ENCODE assay signal across 12 cellular contexts in genomic region chr9:137407590-137408300, GRCh38. TPM values are rescaled to one million over a fixed set of nuclear protein-coding genes. Genes with fewer than 3 reads are reported as not detected.
DNase-seq lines count a peak whose midpoint lies in the region; ATAC-seq and TF ChIP-seq lines count a peak whose summit lies in the region.
"Had no signal": no experiment of that assay in that cellular context is flagged by ENCODE, and none has a peak within 500 bp of the region (broad histone marks: within the 10 kb centered on the region; RNA-seq: fewer than 3 reads in every experiment).

No MANE protein-coding gene starts in this region.

- H3K4me2 ChIP-seq in skeletal muscle satellite cell (ENCODE audit: low read length), result peak overlapping the region; percentile 91
- H3K4me2 ChIP-seq: PC-9 had no signal

- ATAC-seq in GM21529 (IDR thresholded peaks at IDR 0.05; ENCODE audit: unreplicated experiment) (peak; percentile 35), HG03520 (IDR thresholded peaks at IDR 0.05; ENCODE audit: unreplicated experiment) (no peak), GM18867 (IDR thresholded peaks at IDR 0.05; ENCODE audit: unreplicated experiment) (no peak)

- peak; percentile 28 for DNase-seq in astrocyte of the cerebellum (ENCODE audit: low read depth)
- peak; percentile 67 for DNase-seq in left ventricle myocardium inferior
- DNase-seq in activated CD4-positive, CD25-positive, alpha-beta regulatory T cell (lab: John Stamatoyannopoulos, UW), result no peak
- DNase-seq in effector CD4-positive, alpha-beta T cell, result no peak
- DNase-seq: NCI-H1436 treated with DMSO at 0.1 percent for 48 hours had no signal

- in situ Hi-C loops in astrocyte of the cerebellum (cut with HindIII; ENCODE audit: low sequenced_read_pairs), result no loop called here

- intact Hi-C loops in left ventricle myocardium inferior (cut with micrococcal nuclease), result loop anchor here (5.0 kb wide), 1 partner anchor 110 kb away; no protein-coding TSS in a partner anchor

- H3K27ac ChIP-seq in left ventricle myocardium inferior (replicated peaks), result peak overlapping the region; percentile 72
- H3K27ac ChIP-seq: PC-9 had no signal

- no peak for TF ChIP-seq CTCF in astrocyte of the cerebellum (IDR thresholded peaks at IDR 0.05; ENCODE audit: low read depth, low read length, missing control alignments)
- no peak for TF ChIP-seq CTCF in left ventricle myocardium inferior (IDR thresholded peaks at IDR 0.05; ENCODE audit: borderline replicate concordance)

- no peaks in the 10 kb centered on the region for H3K9me3 ChIP-seq in left ventricle myocardium inferior (replicated peaks)
- no peaks in the 10 kb centered on the region for H3K9me3 ChIP-seq in skeletal muscle satellite cell (replicated peaks; ENCODE audit: low read length)

- peak overlapping the region; percentile 14 for H3K4me3 ChIP-seq in astrocyte of the cerebellum (ENCODE audit: low read depth, low read length)
- H3K4me3 ChIP-seq in left ventricle myocardium inferior, result peak overlapping the region; percentile 65
- peak overlapping the region; percentile 66 for H3K4me3 ChIP-seq in skeletal muscle satellite cell (ENCODE audit: low read length)
- H3K4me3 ChIP-seq: PC-9 had no signal

- H3K36me3 ChIP-seq in left ventricle myocardium inferior (no peaks in the 10 kb centered on the region), skeletal muscle satellite cell (ENCODE audit: insufficient read depth, low read length) (no peaks in the 10 kb centered on the region)

- peaks cover 63% of the 10 kb centered on the region for H3K4me1 ChIP-seq in left ventricle myocardium inferior
- H3K4me1 ChIP-seq in skeletal muscle satellite cell (ENCODE audit: control insufficient read depth, insufficient read depth, low read length), result peaks cover 38% of the 10 kb centered on the region

- no peaks in the 10 kb centered on the region for H3K27me3 ChIP-seq in left ventricle myocardium inferior (ENCODE audit: low read depth)
- no peaks in the 10 kb centered on the region for H3K27me3 ChIP-seq in skeletal muscle satellite cell (ENCODE audit: control insufficient read depth, insufficient read depth, low read length)

- peak overlapping the region; percentile 66 for H3K9ac ChIP-seq in skeletal muscle satellite cell (ENCODE audit: low read depth, low read length)

RNA-seq across cellular contexts. Expression of gene EXD3, which starts 15.2 kb away (rescaled TPM):
- 9.2 TPM for total RNA-seq in left ventricle myocardium inferior
- 2.4 and 4.6 TPM in 2 replicates for total RNA-seq in skeletal muscle satellite cell (2012; rRNA removed)

RNA-seq across cellular contexts. Expression of gene NOXA1, which starts 15.4 kb away (rescaled TPM):
- total RNA-seq in left ventricle myocardium inferior, result 2.0 TPM
- total RNA-seq in skeletal muscle satellite cell (2012; rRNA removed), result 0.25 TPM in 1 of 2 replicates, not detected in the other

RNA-seq across cellular contexts. Expression of gene ENTPD8, which starts 33.4 kb away (rescaled TPM):
- not detected for total RNA-seq in left ventricle myocardium inferior
- not detected in 2 replicates for total RNA-seq in skeletal muscle satellite cell (2012; rRNA removed)
- total RNA-seq: activated B cell treated with CpG ODN at 0.5 μM for 24 hours; activated T-helper 2 cell treated with anti-CD3 and anti-CD28 coated beads, Interferon-gamma antibody, Interleukin-2, Interleukin-4, amounts not matched to agents 10 μg/mL and 5 μg/mL and 100 μg/mL, durations not matched to agents 14 hours and 24 hours and 36 hours had no signal

RNA-seq across cellular contexts. Expression of gene NSMF, which starts 51.4 kb away (rescaled TPM):
- total RNA-seq in left ventricle myocardium inferior, result 9.8 TPM
- total RNA-seq in skeletal muscle satellite cell (2012; rRNA removed), result 40.8 and 46.6 TPM in 2 replicates

Comparison
In these comparisons a context has a peak if more than half of its experiments do, and no peak if none do; other contexts are left out.
1. DNase-seq: peak in astrocyte of the cerebellum (single experiment) and left ventricle myocardium inferior (single experiment); none in activated CD4-positive, CD25-positive, alpha-beta regulatory T cell (0 of 4) and effector CD4-positive, alpha-beta T cell (single experiment).
2. H3K4me3 ChIP-seq: peak in every context shown above with its lines; median percentile 66 in skeletal muscle satellite cell; 65 in left ventricle myocardium inferior; 14 in astrocyte of the cerebellum.